In genomic region chr20:51358032-51358724, GRCh38 we compare ENCODE assay signal across 18 cellular contexts.
DNase-seq lines count a peak whose midpoint lies in the region; ATAC-seq, FAIRE-seq and TF ChIP-seq lines count a peak whose summit lies in the region.
"Had no signal": no experiment of that assay in that cellular context is flagged by ENCODE, and none has a peak within 500 bp of the region (broad histone marks: within the 10 kb centered on the region; RNA-seq: fewer than 3 reads in every experiment).

No MANE protein-coding gene starts in this region.

- TF ChIP-seq RAD21 in HepG2 (CRISPR knock-in tag; IDR thresholded peaks at IDR 0.05) = no peak

- no peak for ATAC-seq in HepG2
- ATAC-seq in right lobe of liver = no peak
- no peak for ATAC-seq in GM19397 (IDR thresholded peaks at IDR 0.05; ENCODE audit: unreplicated experiment)
- ATAC-seq: CD8-positive, alpha-beta T cell; GM12878 had no signal

- H3K27me3 Mint-ChIP-seq in activated T-helper 2 cell treated with anti-CD3 and anti-CD28 coated beads, Interferon-gamma antibody, Interleukin-2, Interleukin-4, amounts not matched to agents 10 μg/mL and 5 μg/mL and 100 μg/mL, durations not matched to agents 14 hours and 24 hours and 36 hours (ENCODE audit: low read depth) = peaks cover 9% of the 10 kb centered on the region

- H3K9me3 ChIP-seq in HepG2 (ENCODE audit: low read length) (no peaks in the 10 kb centered on the region), right lobe of liver (no peaks in the 10 kb centered on the region), PC-9 (ENCODE audit: insufficient read depth, low read depth) (no peaks in the 10 kb centered on the region)
- H3K9me3 ChIP-seq: HAP-1 had no signal

- H3K27ac ChIP-seq in HepG2 (ENCODE audit: extremely low read length, insufficient read depth, low read length) (no peak overlapping the region), right lobe of liver (no peak overlapping the region), PC-9 (peak overlapping the region; percentile 70; the same call in 1 of the 2 replicates)
- H3K27ac ChIP-seq: 22Rv1; BLaER1 treated with 17β-estradiol and CSF1 and Interleukin-3, amounts not matched to agents 10 nM and 100 nM; GM23248; HL-60 had no signal

- TF ChIP-seq EP300 in HepG2 (IDR thresholded peaks at IDR 0.05; ENCODE audit: low read depth in 2 of 2, low read length in 2 of 2) (no peak), HepG2 (CRISPR knock-in tag; IDR thresholded peaks at IDR 0.05; ENCODE audit: borderline replicate concordance) (no peak)

- no peak overlapping the region for H3K4me2 ChIP-seq in HepG2 (ENCODE audit: low read depth, low read length)
- H3K4me2 ChIP-seq in PC-9 = no peak overlapping the region

- POLR2A ChIA-PET in HepG2 (lab: Yijun Ruan, JAX) (no interaction called here), PC-9 (lab: Charles Lee; ENCODE audit: unreplicated experiment) (no interaction called here)

- BruUV-seq in HepG2 (replicated peaks; lab: Mats Ljungman, UMichigan) = no TSS peak
- no TSS peak for BruUV-seq in PC-9 (replicated peaks; lab: Mats Ljungman, UMichigan)

- H3K9me2 ChIP-seq in PC-9 (ENCODE audit: insufficient read depth) = no peaks in the 10 kb centered on the region

- no peaks in the 10 kb centered on the region for H3K36me3 ChIP-seq in HepG2 (replicated peaks in 1 of 2; ENCODE audit: control insufficient read depth in 1 of 2, insufficient read depth in 2 of 2, low read length in 2 of 2)
- H3K36me3 ChIP-seq in right lobe of liver = no peaks in the 10 kb centered on the region
- no peaks in the 10 kb centered on the region for H3K36me3 ChIP-seq in PC-9 (ENCODE audit: low read depth)
- H3K36me3 ChIP-seq in bronchial epithelial cell (ENCODE audit: control insufficient read depth, insufficient read depth, low read length) = no peaks in the 10 kb centered on the region
- H3K36me3 ChIP-seq: BLaER1 treated with 17β-estradiol and CSF1 and Interleukin-3, amounts not matched to agents 10 nM and 100 nM; HAP-1 had no signal

- TF ChIP-seq POLR2A in HepG2 (IDR thresholded peaks at IDR 0.05; ENCODE audit: insufficient read depth in 1 of 2, low read depth in 2 of 2, low read length in 2 of 2) (no peak), right lobe of liver (IDR thresholded peaks at IDR 0.05) (no peak)

- H2AFZ ChIP-seq in HepG2 (ENCODE audit: low read length) (no peak overlapping the region), PC-9 (no peak overlapping the region)
- H2AFZ ChIP-seq: GM23248 had no signal

- no peak overlapping the region for H3K4me3 Mint-ChIP-seq in activated T-helper 2 cell treated with anti-CD3 and anti-CD28 coated beads, Interferon-gamma antibody, Interleukin-2, Interleukin-4, amounts not matched to agents 10 μg/mL and 5 μg/mL and 100 μg/mL, durations not matched to agents 14 hours and 24 hours and 36 hours (ENCODE audit: low read depth)
- H3K4me3 Mint-ChIP-seq: B cell; CD8-positive, alpha-beta T cell had no signal

- no peaks in the 10 kb centered on the region for H3K4me1 Mint-ChIP-seq in activated T-helper 2 cell treated with anti-CD3 and anti-CD28 coated beads, Interferon-gamma antibody, Interleukin-2, Interleukin-4, amounts not matched to agents 10 μg/mL and 5 μg/mL and 100 μg/mL, durations not matched to agents 14 hours and 24 hours and 36 hours (ENCODE audit: low read depth)
- H3K4me1 Mint-ChIP-seq: B cell had no signal

- H3K4me3 ChIP-seq in HepG2 (replicated peaks in 1 of 3; ENCODE audit: insufficient read depth in 1 of 3, low read depth in 2 of 3, low read length in 3 of 3) = no peak overlapping the region
- H3K4me3 ChIP-seq in right lobe of liver = no peak overlapping the region
- H3K4me3 ChIP-seq in PC-9 = no peak overlapping the region
- no peak overlapping the region for H3K4me3 ChIP-seq in bronchial epithelial cell (ENCODE audit: low read depth, low read length)
- H3K4me3 ChIP-seq: BLaER1 treated with 17β-estradiol and CSF1 and Interleukin-3, amounts not matched to agents 10 nM and 100 nM; GM12878; GM23248; HAP-1 had no signal

- H4K20me1 ChIP-seq in HepG2 (ENCODE audit: insufficient read depth, low read length) (no peaks in the 10 kb centered on the region), PC-9 (ENCODE audit: insufficient read depth) (no peaks in the 10 kb centered on the region)

- H3K9ac ChIP-seq in HepG2 (ENCODE audit: insufficient read depth, low read depth, low read length) = no peak overlapping the region
- H3K9ac ChIP-seq: BLaER1 treated with 17β-estradiol and CSF1 and Interleukin-3, amounts not matched to agents 10 nM and 100 nM; GM23248 had no signal

- H3K79me2 ChIP-seq in HepG2 (ENCODE audit: insufficient read depth, low read length) (no peaks in the 10 kb centered on the region), PC-9 (ENCODE audit: low read depth) (no peaks in the 10 kb centered on the region)

- WGBS in HepG2 (ENCODE audit: low lambda C conversion rate) = 23% methylated on average over 3 of the region's 3 CpGs
- 78% methylated on average over 3 of the region's 3 CpGs for WGBS in right lobe of liver (ENCODE audit: insufficient coverage, low coverage, low lambda C conversion rate, missing lambda C conversion rate)

- H3K36me3 Mint-ChIP-seq in activated T-helper 2 cell treated with anti-CD3 and anti-CD28 coated beads, Interferon-gamma antibody, Interleukin-2, Interleukin-4, amounts not matched to agents 10 μg/mL and 5 μg/mL and 100 μg/mL, durations not matched to agents 14 hours and 24 hours and 36 hours (ENCODE audit: low read depth) = no peaks in the 10 kb centered on the region
- H3K36me3 Mint-ChIP-seq: CD8-positive, alpha-beta T cell had no signal

- TF ChIP-seq CTCF in HepG2 (CRISPR knock-in tag; IDR thresholded peaks at IDR 0.05) = no peak
- no peak for TF ChIP-seq CTCF in right lobe of liver (IDR thresholded peaks at IDR 0.05)
- TF ChIP-seq CTCF in PC-9 (conservative IDR thresholded peaks at IDR 0.05) = no peak
- TF ChIP-seq CTCF in bronchial epithelial cell (IDR thresholded peaks at IDR 0.05; ENCODE audit: insufficient read depth, low read length, severe bottlenecking) = no peak

- CTCF ChIA-PET in HepG2 (lab: Yijun Ruan, JAX; ENCODE audit: low intra/inter-chr PET ratio, low total read pairs) = no interaction called here
- CTCF ChIA-PET in PC-9 (lab: Charles Lee) = no interaction called here

- intact Hi-C loops in HepG2 (cut with micrococcal nuclease; ENCODE audit: unreplicated experiment) = no loop called here
- intact Hi-C loops in right lobe of liver (cut with DNase I) = no loop called here
- intact Hi-C loops in PC-9 (cut with micrococcal nuclease; ENCODE audit: unreplicated experiment) = no loop called here
- intact Hi-C loops in activated T-helper 2 cell treated with anti-CD3 and anti-CD28 coated beads, Interferon-gamma antibody, Interleukin-2, Interleukin-4, amounts not matched to agents 10 μg/mL and 5 μg/mL and 100 μg/mL, durations not matched to agents 14 hours and 24 hours and 36 hours (cut with micrococcal nuclease) = no loop called here

- FAIRE-seq in HepG2 (lab: Jason Lieb, UNC) (no peak), bronchial epithelial cell (lab: Jason Lieb, UNC) (peak; percentile 28)
- FAIRE-seq: GM12878, GM19239 had no signal

- H3K27me3 ChIP-seq in HepG2 (ENCODE audit: control insufficient read depth in 1 of 2, insufficient read depth in 2 of 2, low read length in 2 of 2) = peaks cover 4 to 16% of the 10 kb centered on the region in 2 experiments; a peak in 2 of 5 replicates
- H3K27me3 ChIP-seq in right lobe of liver = no peaks in the 10 kb centered on the region
- no peaks in the 10 kb centered on the region for H3K27me3 ChIP-seq in PC-9 (ENCODE audit: insufficient read depth, low read depth)
- H3K27me3 ChIP-seq in bronchial epithelial cell (ENCODE audit: control insufficient read depth, insufficient read depth, low read length) = no peaks in the 10 kb centered on the region
- H3K27me3 ChIP-seq: BLaER1 treated with 17β-estradiol and CSF1 and Interleukin-3, amounts not matched to agents 10 nM and 100 nM had no signal

- DNase-seq in HepG2 (ENCODE audit: low spot score) (no peak), right lobe of liver (no peak), PC-9 (no peak), bronchial epithelial cell (ENCODE audit: low read depth) (no peak), GF-D8 (lab: John Stamatoyannopoulos, UW) (no peak)
- no peak for DNase-seq in activated T-helper 2 cell treated with anti-CD3 and anti-CD28 coated beads, Interferon-gamma antibody, Interleukin-2, Interleukin-4, amounts not matched to agents 10 μg/mL and 5 μg/mL and 100 μg/mL, durations not matched to agents 14 hours and 24 hours and 36 hours (ENCODE audit: low spot score)
- DNase-seq: Calu3; CD8-positive, alpha-beta T cell; DMS79 treated with DMSO at 0.1 percent for 48 hours; GM23248 had no signal

- H3K27ac Mint-ChIP-seq in activated T-helper 2 cell treated with anti-CD3 and anti-CD28 coated beads, Interferon-gamma antibody, Interleukin-2, Interleukin-4, amounts not matched to agents 10 μg/mL and 5 μg/mL and 100 μg/mL, durations not matched to agents 14 hours and 24 hours and 36 hours = no peak overlapping the region
- H3K27ac Mint-ChIP-seq: B cell; CD8-positive, alpha-beta T cell had no signal

- peaks cover 34% of the 10 kb centered on the region for H3F3A ChIP-seq in PC-9 (ENCODE audit: insufficient read depth, low read depth)

- in situ Hi-C loops in HepG2 (cut with HindIII; ENCODE audit: extremely low pct_ligation_motif_present, low pct_unique_long_range_greater_than_20kb) = no loop called here

- H3K9me3 Mint-ChIP-seq in activated T-helper 2 cell treated with anti-CD3 and anti-CD28 coated beads, Interferon-gamma antibody, Interleukin-2, Interleukin-4, amounts not matched to agents 10 μg/mL and 5 μg/mL and 100 μg/mL, durations not matched to agents 14 hours and 24 hours and 36 hours = no peaks in the 10 kb centered on the region
- H3K9me3 Mint-ChIP-seq: CD8-positive, alpha-beta T cell had no signal

- H3K4me1 ChIP-seq in HepG2 (ENCODE audit: insufficient read depth, low read length) = peaks cover 4% of the 10 kb centered on the region
- H3K4me1 ChIP-seq in right lobe of liver = no peaks in the 10 kb centered on the region
- H3K4me1 ChIP-seq in PC-9 (replicated peaks; ENCODE audit: insufficient read depth) = peaks cover 44% of the 10 kb centered on the region
- H3K4me1 ChIP-seq: HAP-1 had no signal

TF ChIP-seq in HepG2, 621 proteins besides CTCF, POLR2A, EP300 and RAD21:
- peak; percentile 64; the same call in 1 of the 2 replicates for TF ChIP-seq ZNF629 (CRISPR knock-in tag; conservative IDR thresholded peaks at IDR 0.05)
- 0 out of 2 replicates have a peak, but pooled peaks have one; percentile 43 for TF ChIP-seq FOXA1 (IDR thresholded peaks at IDR 0.05)
- TF ChIP-seq FOXA1 (CRISPR knock-in tag; IDR thresholded peaks at IDR 0.05) = no peak
- 0 out of 2 replicates have a peak, but pooled peaks have one; percentile 31 for TF ChIP-seq NONO (IDR thresholded peaks at IDR 0.05)
- no peak for TF ChIP-seq NONO (CRISPR knock-in tag; conservative IDR thresholded peaks at IDR 0.05)
- TF ChIP-seq ZNF670 (CRISPR knock-in tag; IDR thresholded peaks at IDR 0.05; ENCODE audit: borderline replicate concordance) = no peak
